Comparison of ENCODE assay signal across 8 cellular contexts in the genomic region with DNA sequence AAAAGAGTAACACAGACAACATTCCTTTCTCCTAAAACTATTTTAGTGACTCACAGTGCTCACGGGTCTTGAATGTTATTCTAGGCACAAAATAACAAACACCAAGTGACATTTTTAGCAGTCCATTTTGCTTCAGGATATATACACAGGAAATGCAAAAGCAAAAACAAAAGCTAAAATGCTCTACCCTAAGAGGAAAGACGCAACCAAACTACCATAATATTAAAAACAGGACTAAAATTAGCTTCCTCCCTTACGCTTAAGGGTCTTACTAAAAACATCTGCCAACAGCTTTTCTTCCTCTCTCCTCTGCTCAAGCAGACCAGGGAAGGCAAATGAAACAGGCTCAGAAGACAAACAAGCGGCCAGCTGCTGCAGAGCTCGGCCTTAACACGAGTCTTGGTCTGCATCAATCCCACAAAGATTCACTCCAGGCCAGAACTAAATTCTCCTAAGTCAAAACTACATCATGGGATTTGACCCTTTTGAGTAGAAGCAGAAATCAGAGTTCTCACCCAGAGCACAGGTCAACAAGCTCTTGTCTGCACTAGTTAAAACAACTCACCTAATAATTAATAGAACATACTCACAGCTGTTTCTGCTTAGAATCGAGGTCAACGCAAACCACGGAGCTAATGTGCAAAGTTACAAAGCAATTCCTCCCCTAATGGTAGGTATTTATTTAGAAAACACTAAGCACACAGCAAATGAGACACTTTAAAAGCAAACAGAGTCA.
DNase-seq lines count a peak whose midpoint lies in the region; ATAC-seq and TF ChIP-seq lines count a peak whose summit lies in the region.

No MANE protein-coding gene starts in this region.

- peak; percentile 55 for DNase-seq in GM06990 (ENCODE audit: extremely low read depth, insufficient read length)
- DNase-seq in WTC11 (ENCODE audit: low spot score): no peak
- peak in 1 of 2 donors; percentile 45 for DNase-seq in foreskin keratinocyte
- DNase-seq in retinal pigment epithelial cell (ENCODE audit: low read depth): peak; percentile 52
- no peak for DNase-seq in cerebellar nuclear complex (lab: John Stamatoyannopoulos, UW)
- no peak for DNase-seq in NCI-H1694 (lab: John Stamatoyannopoulos, UW)

- H3K36me3 ChIP-seq in GM06990 (ENCODE audit: control insufficient read depth, insufficient read depth, low read length): no peaks in the 10 kb centered on the region; the same call in 1 of the 2 replicates

- CTCF ChIA-PET in WTC11 (lab: Charles Lee): interaction anchor here (1.5 to 2.3 kb wide), 2 partner anchors 19 to 86 kb away, joined by 7 to 9 read pairs; no protein-coding TSS in a partner anchor

- H3K4me3 ChIP-seq in GM06990 (replicated peaks; ENCODE audit: low read depth, low read length) (peak overlapping the region; percentile 78), retinal pigment epithelial cell (ENCODE audit: low read length) (no peak overlapping the region)

- peak overlapping the region; percentile 6 for H3K27ac ChIP-seq in foreskin keratinocyte

- H3K4me1 Mint-ChIP-seq in WTC11: peaks cover 93% of the 10 kb centered on the region

- no peak overlapping the region for H3K4me3 Mint-ChIP-seq in WTC11

- peaks cover 10% of the 10 kb centered on the region for H3K36me3 Mint-ChIP-seq in WTC11

- H3K27ac Mint-ChIP-seq in WTC11: peak overlapping the region; percentile 93

- peaks cover 10% of the 10 kb centered on the region for H3K9me3 Mint-ChIP-seq in WTC11

- POLR2A ChIA-PET in WTC11 (lab: Charles Lee): no interaction called here

- H3K4me1 ChIP-seq in foreskin keratinocyte: peaks cover 34% of the 10 kb centered on the region

- H3K27me3 Mint-ChIP-seq in WTC11 (ENCODE audit: low read depth): no peaks in the 10 kb centered on the region

- H3K27me3 ChIP-seq in GM06990 (replicated peaks; ENCODE audit: control insufficient read depth, insufficient read depth, low read length) (no peaks in the 10 kb centered on the region), foreskin keratinocyte (no peaks in the 10 kb centered on the region)

- TF ChIP-seq CTCF in GM06990 (IDR thresholded peaks at IDR 0.05; ENCODE audit: insufficient read depth, low read length, poor library complexity, severe bottlenecking) (no peak), WTC11 (IDR thresholded peaks at IDR 0.05) (no peak), foreskin keratinocyte (conservative IDR thresholded peaks at IDR 0.05) (peak; percentile 4), retinal pigment epithelial cell (conservative IDR thresholded peaks at IDR 0.05; ENCODE audit: low read depth, low read length) (no peak)

- ATAC-seq in HG03135 (IDR thresholded peaks at IDR 0.05; ENCODE audit: unreplicated experiment) (peak; percentile 42), WTC11 (no peak), foreskin keratinocyte (no peak), GM18519 (IDR thresholded peaks at IDR 0.05; ENCODE audit: low FRiP score, unreplicated experiment) (no peak)

TF ChIP-seq in WTC11, 78 proteins besides CTCF, POLR2A, EP300 and RAD21:
- TF ChIP-seq ZNF671 (CRISPR knock-in tag; IDR thresholded peaks at IDR 0.05): no peak
- no peak for TF ChIP-seq NR3C1 (CRISPR knock-in tag; conservative IDR thresholded peaks at IDR 0.05; ENCODE audit: low read depth)
- no peak for TF ChIP-seq FOXP4 (CRISPR knock-in tag; IDR thresholded peaks at IDR 0.05)
- no peak for TF ChIP-seq E2F4 (CRISPR knock-in tag; IDR thresholded peaks at IDR 0.05; ENCODE audit: borderline replicate concordance, low read depth)
- no peak for TF ChIP-seq SMAD3 (CRISPR knock-in tag; IDR thresholded peaks at IDR 0.05; ENCODE audit: borderline replicate concordance)
- TF ChIP-seq ELF4 (CRISPR knock-in tag; IDR thresholded peaks at IDR 0.05; ENCODE audit: low read depth): no peak
- no peak for TF ChIP-seq FOXK1 (CRISPR knock-in tag; IDR thresholded peaks at IDR 0.05)
- no peak for TF ChIP-seq ZNF219 (CRISPR knock-in tag; IDR thresholded peaks at IDR 0.05; ENCODE audit: borderline replicate concordance)
- TF ChIP-seq CREM (CRISPR knock-in tag; IDR thresholded peaks at IDR 0.05): no peak
- TF ChIP-seq, protein P1, sequence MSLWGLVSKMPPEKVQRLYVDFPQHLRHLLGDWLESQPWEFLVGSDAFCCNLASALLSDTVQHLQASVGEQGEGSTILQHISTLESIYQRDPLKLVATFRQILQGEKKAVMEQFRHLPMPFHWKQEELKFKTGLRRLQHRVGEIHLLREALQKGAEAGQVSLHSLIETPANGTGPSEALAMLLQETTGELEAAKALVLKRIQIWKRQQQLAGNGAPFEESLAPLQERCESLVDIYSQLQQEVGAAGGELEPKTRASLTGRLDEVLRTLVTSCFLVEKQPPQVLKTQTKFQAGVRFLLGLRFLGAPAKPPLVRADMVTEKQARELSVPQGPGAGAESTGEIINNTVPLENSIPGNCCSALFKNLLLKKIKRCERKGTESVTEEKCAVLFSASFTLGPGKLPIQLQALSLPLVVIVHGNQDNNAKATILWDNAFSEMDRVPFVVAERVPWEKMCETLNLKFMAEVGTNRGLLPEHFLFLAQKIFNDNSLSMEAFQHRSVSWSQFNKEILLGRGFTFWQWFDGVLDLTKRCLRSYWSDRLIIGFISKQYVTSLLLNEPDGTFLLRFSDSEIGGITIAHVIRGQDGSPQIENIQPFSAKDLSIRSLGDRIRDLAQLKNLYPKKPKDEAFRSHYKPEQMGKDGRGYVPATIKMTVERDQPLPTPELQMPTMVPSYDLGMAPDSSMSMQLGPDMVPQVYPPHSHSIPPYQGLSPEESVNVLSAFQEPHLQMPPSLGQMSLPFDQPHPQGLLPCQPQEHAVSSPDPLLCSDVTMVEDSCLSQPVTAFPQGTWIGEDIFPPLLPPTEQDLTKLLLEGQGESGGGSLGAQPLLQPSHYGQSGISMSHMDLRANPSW (CRISPR knock-in tag; conservative IDR thresholded peaks at IDR 0.05; ENCODE audit: low read depth): no peak
- TF ChIP-seq, protein P2, sequence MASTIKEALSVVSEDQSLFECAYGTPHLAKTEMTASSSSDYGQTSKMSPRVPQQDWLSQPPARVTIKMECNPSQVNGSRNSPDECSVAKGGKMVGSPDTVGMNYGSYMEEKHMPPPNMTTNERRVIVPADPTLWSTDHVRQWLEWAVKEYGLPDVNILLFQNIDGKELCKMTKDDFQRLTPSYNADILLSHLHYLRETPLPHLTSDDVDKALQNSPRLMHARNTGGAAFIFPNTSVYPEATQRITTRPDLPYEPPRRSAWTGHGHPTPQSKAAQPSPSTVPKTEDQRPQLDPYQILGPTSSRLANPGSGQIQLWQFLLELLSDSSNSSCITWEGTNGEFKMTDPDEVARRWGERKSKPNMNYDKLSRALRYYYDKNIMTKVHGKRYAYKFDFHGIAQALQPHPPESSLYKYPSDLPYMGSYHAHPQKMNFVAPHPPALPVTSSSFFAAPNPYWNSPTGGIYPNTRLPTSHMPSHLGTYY (CRISPR knock-in tag; IDR thresholded peaks at IDR 0.05): no peak
- TF ChIP-seq RORB (CRISPR knock-in tag; IDR thresholded peaks at IDR 0.05): no peak
- no peak for TF ChIP-seq ZNF121 (CRISPR knock-in tag; IDR thresholded peaks at IDR 0.05)
- TF ChIP-seq TP53 (CRISPR knock-in tag; IDR thresholded peaks at IDR 0.05): no peak
- TF ChIP-seq NFATC4 (CRISPR knock-in tag; IDR thresholded peaks at IDR 0.05): no peak
- no peak for TF ChIP-seq CREB1 (CRISPR knock-in tag; IDR thresholded peaks at IDR 0.05)
- TF ChIP-seq NR2C2 (CRISPR knock-in tag; IDR thresholded peaks at IDR 0.05): no peak
- TF ChIP-seq ZNF416 (CRISPR knock-in tag; IDR thresholded peaks at IDR 0.05): no peak
- TF ChIP-seq NFE2L1 (CRISPR knock-in tag; IDR thresholded peaks at IDR 0.05): no peak
- no peak for TF ChIP-seq EMX1 (CRISPR knock-in tag; IDR thresholded peaks at IDR 0.05)
TF ChIP-seq in WTC11: peak in this region for 0.

Comparison
In these comparisons a context has a peak if more than half of its experiments do, and no peak if none do; other contexts are left out.
1. DNase-seq: peak in GM06990 (single experiment) and retinal pigment epithelial cell (single experiment); none in WTC11 (single experiment), cerebellar nuclear complex (0 of 2) and NCI-H1694 (single experiment).